Comparison of ENCODE assay signal across 10 cellular contexts in genomic region chr1:225763815-225764548, GRCh38. TPM values are rescaled to one million over a fixed set of nuclear protein-coding genes. Genes with fewer than 3 reads are reported as not detected.
DNase-seq lines count a peak whose midpoint lies in the region; TF ChIP-seq lines count a peak whose summit lies in the region.
"Had no signal": no experiment of that assay in that cellular context is flagged by ENCODE, and none has a peak within 500 bp of the region (broad histone marks: within the 10 kb centered on the region; RNA-seq: fewer than 3 reads in every experiment).

No MANE protein-coding gene starts in this region.

- H3K9me3 ChIP-seq in BE2C, result no peaks in the 10 kb centered on the region

- no peaks in the 10 kb centered on the region for H3K36me3 ChIP-seq in BE2C

- no peaks in the 10 kb centered on the region for H3K9me3 Mint-ChIP-seq in dendritic cell treated with granulocyte-macrophage colony-stimulating factor and Interleukin-4, amounts not matched to agents 40 ng/mL and 50 ng/mL, for 4 days
- H3K9me3 Mint-ChIP-seq in nephron progenitor cell, result no peaks in the 10 kb centered on the region
- no peaks in the 10 kb centered on the region for H3K9me3 Mint-ChIP-seq in T-helper 2 cell treated with Interferon-gamma antibody and Interleukin-4, amounts not matched to agents 5 μg/mL and 100 μg/mL, for 36 hours

- H3K4me1 Mint-ChIP-seq in dendritic cell treated with granulocyte-macrophage colony-stimulating factor and Interleukin-4, amounts not matched to agents 40 ng/mL and 50 ng/mL, for 4 days (ENCODE audit: low read depth), result peaks cover 18% of the 10 kb centered on the region
- H3K4me1 Mint-ChIP-seq in nephron progenitor cell, result peaks cover 53% of the 10 kb centered on the region
- no peaks in the 10 kb centered on the region for H3K4me1 Mint-ChIP-seq in T-helper 2 cell treated with Interferon-gamma antibody and Interleukin-4, amounts not matched to agents 5 μg/mL and 100 μg/mL, for 36 hours (ENCODE audit: low read depth)

- peaks cover 47% of the 10 kb centered on the region for H3K4me1 ChIP-seq in BE2C

- peak; percentile 53 for DNase-seq in BE2C
- peak; percentile 34 for DNase-seq in NCI-H2029 treated with DMSO at 0.1 percent for 48 hours (lab: John Stamatoyannopoulos, UW)
- no peak for DNase-seq in nephron progenitor cell
- DNase-seq in DMS153 treated with DMSO at 0.1 percent for 48 hours (lab: John Stamatoyannopoulos, UW; ENCODE audit: unreplicated experiment), result no peak
- DNase-seq in activated CD8-positive, alpha-beta memory T cell treated with anti-CD3 and anti-CD28 coated beads for 24 hours, result no peak
- no peak for DNase-seq in NCI-H146 (lab: John Stamatoyannopoulos, UW)
- no peak for DNase-seq in T-helper 2 cell treated with Interferon-gamma antibody and Interleukin-4, amounts not matched to agents 5 μg/mL and 100 μg/mL, for 36 hours (ENCODE audit: low spot score)
- DNase-seq: DND-41, NCI-H345 had no signal

- H3K27me3 Mint-ChIP-seq in dendritic cell treated with granulocyte-macrophage colony-stimulating factor and Interleukin-4, amounts not matched to agents 40 ng/mL and 50 ng/mL, for 4 days, result no peaks in the 10 kb centered on the region
- H3K27me3 Mint-ChIP-seq in nephron progenitor cell (ENCODE audit: low read depth, poor library complexity), result no peaks in the 10 kb centered on the region
- peaks cover 2% of the 10 kb centered on the region for H3K27me3 Mint-ChIP-seq in T-helper 2 cell treated with Interferon-gamma antibody and Interleukin-4, amounts not matched to agents 5 μg/mL and 100 μg/mL, for 36 hours (ENCODE audit: low read depth)

- H3K4me3 ChIP-seq in BE2C (ENCODE audit: low read depth, low read length), result no peak overlapping the region

- H3K27me3 ChIP-seq in BE2C, result no peaks in the 10 kb centered on the region

- intact Hi-C loops in dendritic cell treated with granulocyte-macrophage colony-stimulating factor and Interleukin-4, amounts not matched to agents 40 ng/mL and 50 ng/mL, for 4 days (cut with micrococcal nuclease), result no loop called here

- no peak for TF ChIP-seq CTCF in BE2C (IDR thresholded peaks at IDR 0.05; ENCODE audit: low read depth, low read length)
- no peak for TF ChIP-seq CTCF in nephron progenitor cell (IDR thresholded peaks at IDR 0.05)

- no peaks in the 10 kb centered on the region for H3K36me3 Mint-ChIP-seq in dendritic cell treated with granulocyte-macrophage colony-stimulating factor and Interleukin-4, amounts not matched to agents 40 ng/mL and 50 ng/mL, for 4 days (ENCODE audit: low read depth)
- H3K36me3 Mint-ChIP-seq in nephron progenitor cell (ENCODE audit: low read depth), result no peaks in the 10 kb centered on the region
- H3K36me3 Mint-ChIP-seq in T-helper 2 cell treated with Interferon-gamma antibody and Interleukin-4, amounts not matched to agents 5 μg/mL and 100 μg/mL, for 36 hours (ENCODE audit: low read depth), result no peaks in the 10 kb centered on the region

- H3K27ac Mint-ChIP-seq in dendritic cell treated with granulocyte-macrophage colony-stimulating factor and Interleukin-4, amounts not matched to agents 40 ng/mL and 50 ng/mL, for 4 days, result peak overlapping the region; percentile 80
- H3K27ac Mint-ChIP-seq in nephron progenitor cell, result peak overlapping the region; percentile 71
- no peak overlapping the region for H3K27ac Mint-ChIP-seq in T-helper 2 cell treated with Interferon-gamma antibody and Interleukin-4, amounts not matched to agents 5 μg/mL and 100 μg/mL, for 36 hours

- no peak overlapping the region for H3K4me3 Mint-ChIP-seq in dendritic cell treated with granulocyte-macrophage colony-stimulating factor and Interleukin-4, amounts not matched to agents 40 ng/mL and 50 ng/mL, for 4 days
- no peak overlapping the region for H3K4me3 Mint-ChIP-seq in nephron progenitor cell
- H3K4me3 Mint-ChIP-seq in T-helper 2 cell treated with Interferon-gamma antibody and Interleukin-4, amounts not matched to agents 5 μg/mL and 100 μg/mL, for 36 hours, result no peak overlapping the region

RNA-seq across cellular contexts. Expression of gene SRP9, which starts 13.6 kb away (rescaled TPM):
- 555 TPM for polyA plus RNA-seq in BE2C (2012; ENCODE audit: insufficient read depth, insufficient read length, low read depth)

RNA-seq across cellular contexts. Expression of gene EPHX1, which starts 45.9 kb away (rescaled TPM):
- 19.8 TPM for polyA plus RNA-seq in BE2C (2012; ENCODE audit: insufficient read depth, insufficient read length, low read depth)

Comparison
In these comparisons a context has a peak if more than half of its experiments do, and no peak if none do; other contexts are left out.
1. DNase-seq: peak in BE2C (single experiment) and NCI-H2029 treated with DMSO at 0.1 percent for 48 hours (single experiment); none in nephron progenitor cell (single experiment), DMS153 treated with DMSO at 0.1 percent for 48 hours (single experiment), activated CD8-positive, alpha-beta memory T cell treated with anti-CD3 and anti-CD28 coated beads for 24 hours (single experiment), NCI-H146 (single experiment) and T-helper 2 cell treated with Interferon-gamma antibody and Interleukin-4, amounts not matched to agents 5 μg/mL and 100 μg/mL, for 36 hours (single experiment).